ENCODE assay signal across 1 cellular context in genomic region chr1:160996195-160996594, GRCh38.
TF ChIP-seq lines count a peak whose summit lies in the region.

No MANE protein-coding gene starts in this region.

TF ChIP-seq in HEK293T, 16 proteins besides CTCF, POLR2A, EP300 and RAD21 (continued from another document):
- TF ChIP-seq PKNOX1 (IDR thresholded peaks at IDR 0.05) = no peak
- TF ChIP-seq HDGF (IDR thresholded peaks at IDR 0.05; ENCODE audit: borderline replicate concordance) = no peak
- TF ChIP-seq TARDBP (IDR thresholded peaks at IDR 0.05) = no peak
- no peak for TF ChIP-seq ZNF384 (IDR thresholded peaks at IDR 0.05)
- TF ChIP-seq ARNT (IDR thresholded peaks at IDR 0.05) = no peak
- TF ChIP-seq SUZ12 (IDR thresholded peaks at IDR 0.05) = no peak
- no peak for TF ChIP-seq FOXK2 (IDR thresholded peaks at IDR 0.05)
- TF ChIP-seq FOXA1 (IDR thresholded peaks at IDR 0.05) = no peak
- no peak for TF ChIP-seq CTBP1 (IDR thresholded peaks at IDR 0.05; ENCODE audit: borderline replicate concordance)
- no peak for TF ChIP-seq ELF4 (IDR thresholded peaks at IDR 0.05)
